1 cellular context compared by ENCODE assay signal in genomic region chr13:49811527-49811908, GRCh38.
TF ChIP-seq lines count a peak whose summit lies in the region.

No MANE protein-coding gene starts in this region.

TF ChIP-seq in IMR-90, 13 proteins besides CTCF, POLR2A, EP300 and RAD21 (continued from another document):
- TF ChIP-seq, protein P1, sequence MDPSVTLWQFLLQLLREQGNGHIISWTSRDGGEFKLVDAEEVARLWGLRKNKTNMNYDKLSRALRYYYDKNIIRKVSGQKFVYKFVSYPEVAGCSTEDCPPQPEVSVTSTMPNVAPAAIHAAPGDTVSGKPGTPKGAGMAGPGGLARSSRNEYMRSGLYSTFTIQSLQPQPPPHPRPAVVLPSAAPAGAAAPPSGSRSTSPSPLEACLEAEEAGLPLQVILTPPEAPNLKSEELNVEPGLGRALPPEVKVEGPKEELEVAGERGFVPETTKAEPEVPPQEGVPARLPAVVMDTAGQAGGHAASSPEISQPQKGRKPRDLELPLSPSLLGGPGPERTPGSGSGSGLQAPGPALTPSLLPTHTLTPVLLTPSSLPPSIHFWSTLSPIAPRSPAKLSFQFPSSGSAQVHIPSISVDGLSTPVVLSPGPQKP (IDR thresholded peaks at IDR 0.05; ENCODE audit: borderline replicate concordance, low read depth, low read length) = no peak
- no peak for TF ChIP-seq MXI1 (IDR thresholded peaks at IDR 0.05; ENCODE audit: borderline replicate concordance, low read depth, low read length)
- TF ChIP-seq USF2 (IDR thresholded peaks at IDR 0.05; ENCODE audit: low read depth, low read length) = no peak
- no peak for TF ChIP-seq CHD1 (IDR thresholded peaks at IDR 0.05; ENCODE audit: low read depth, low read length)
- TF ChIP-seq NFE2L2 (IDR thresholded peaks at IDR 0.05; ENCODE audit: low read depth, low read length) = no peak
- no peak for TF ChIP-seq MAZ (IDR thresholded peaks at IDR 0.05; ENCODE audit: borderline replicate concordance, low read depth, low read length)
- no peak for TF ChIP-seq MAFK (IDR thresholded peaks at IDR 0.05; ENCODE audit: low read depth, low read length)
- TF ChIP-seq FOS (IDR thresholded peaks at IDR 0.05; ENCODE audit: low read depth, low read length) = no peak
